ENCODE assay signal across 28 cellular contexts in genomic region chr15:76426941-76427340, GRCh38.
"Had no signal": no experiment of that assay in that cellular context is flagged by ENCODE, and none has a peak within 500 bp of the region (broad histone marks: within the 10 kb centered on the region; RNA-seq: fewer than 3 reads in every experiment).

No MANE protein-coding gene starts in this region.

- H3K27ac ChIP-seq: brain microvascular endothelial cell, epithelial cell of prostate, esophagus squamous epithelium, heart left ventricle had no signal

- H3K27me3 ChIP-seq: brain microvascular endothelial cell, esophagus squamous epithelium, heart left ventricle had no signal

- FAIRE-seq: astrocyte, bronchial epithelial cell, colon, endometrium, endothelial cell of umbilical vein, frontal cortex had no signal

- H3K4me1 ChIP-seq: esophagus squamous epithelium had no signal

- ATAC-seq: activated CD4-positive, alpha-beta T cell treated with anti-CD3 and anti-CD28 coated beads for 36 hours; activated CD8-positive, alpha-beta memory T cell treated with anti-CD3 and anti-CD28 coated beads, Interleukin-2, amount 10 ng/mL, durations not matched to agents 7 days and 5 days; activated CD8-positive, alpha-beta T cell treated with anti-CD3 and anti-CD28 coated beads, Interleukin-2, amount 10 ng/mL, durations not matched to agents 7 days and 5 days; activated naive CD4-positive, alpha-beta T cell treated with anti-CD3 and anti-CD28 coated beads, Interleukin-2, amount 50 U/mL, for 72 hours; heart left ventricle had no signal

- H3K36me3 ChIP-seq: brain microvascular endothelial cell had no signal

- H3K4me3 ChIP-seq: esophagus squamous epithelium, heart left ventricle had no signal

- DNase-seq: activated CD4-positive, alpha-beta memory T cell treated with anti-CD3 and anti-CD28 coated beads for 36 hours; activated CD4-positive, alpha-beta T cell treated with anti-CD3 and anti-CD28 coated beads for 36 hours; activated CD4-positive, alpha-beta T cell treated with anti-CD3 and anti-CD28 coated beads, Interleukin-2, amount 10 ng/mL, durations not matched to agents 24 days and 14 days; activated CD4-positive, CD25-positive, alpha-beta regulatory T cell; activated CD4-positive, CD25-positive, alpha-beta regulatory T cell treated with anti-CD3 and anti-CD28 coated beads, Interleukin-2, amount 50 U/mL, for 72 hours; activated CD8-positive, alpha-beta memory T cell treated with anti-CD3 and anti-CD28 coated beads, Interleukin-2, amount 10 ng/mL, durations not matched to agents 7 days and 5 days; activated CD8-positive, alpha-beta memory T cell treated with anti-CD3 and anti-CD28 coated beads, Interleukin-2, amount 50 U/mL, for 4 hours; activated CD8-positive, alpha-beta T cell treated with anti-CD3 and anti-CD28 coated beads, Interleukin-2, amount 10 ng/mL, durations not matched to agents 7 days and 5 days; activated effector memory CD4-positive, alpha-beta T cell treated with anti-CD3 and anti-CD28 coated beads, Interleukin-2, amount 50 U/mL, for 16 hours; activated naive CD4-positive, alpha-beta T cell treated with anti-CD3 and anti-CD28 coated beads, Interleukin-2, amount 10 ng/mL, durations not matched to agents 7 days and 5 days; activated naive CD8-positive, alpha-beta T cell treated with anti-CD3 and anti-CD28 coated beads, Interleukin-2, amount 10 ng/mL, durations not matched to agents 7 days and 5 days; activated T-cell treated with anti-CD3 and anti-CD28 coated beads, Interleukin-2, amount 50 U/mL, for 1 hour; activated T-cell treated with anti-CD3 and anti-CD28 coated beads, Interleukin-2, amount 50 U/mL, for 48 hours; anterior cingulate cortex; brain microvascular endothelial cell; effector CD8-positive, alpha-beta T cell; esophagus squamous epithelium; glutamatergic neuron; heart left ventricle; T-helper 2 cell had no signal
